In genomic region chr18:66506178-66506577, GRCh38 we compare ENCODE assay signal across 23 cellular contexts.
DNase-seq lines count a peak whose midpoint lies in the region; ATAC-seq, FAIRE-seq and TF ChIP-seq lines count a peak whose summit lies in the region.
"Had no signal": no experiment of that assay in that cellular context is flagged by ENCODE, and none has a peak within 500 bp of the region (broad histone marks: within the 10 kb centered on the region; RNA-seq: fewer than 3 reads in every experiment).

No MANE protein-coding gene starts in this region.

- POLR2A ChIA-PET in A549 (lab: Yijun Ruan, JAX), result no interaction called here

- no peak for TF ChIP-seq POLR2A in A549 (IDR thresholded peaks at IDR 0.05; ENCODE audit: low read length)

- no TSS peak for BruUV-seq in Calu3 (replicated peaks; lab: Mats Ljungman, UMichigan)

- CTCF ChIA-PET in A549 (lab: Yijun Ruan, JAX) (no interaction called here), Calu3 (lab: Charles Lee) (no interaction called here)

- no peaks in the 10 kb centered on the region for H3K36me3 Mint-ChIP-seq in Calu3 (ENCODE audit: insufficient read depth, unreplicated experiment)
- H3K36me3 Mint-ChIP-seq: CD8-positive, alpha-beta T cell had no signal

- no peaks in the 10 kb centered on the region for H3K9me3 ChIP-seq in A549
- H3K9me3 ChIP-seq: BLaER1 treated with 17β-estradiol and CSF1 and Interleukin-3, amounts not matched to agents 10 nM and 100 nM; Caco-2 had no signal

- no peak overlapping the region for H3K4me2 ChIP-seq in A549
- H3K4me2 ChIP-seq: BLaER1 treated with 17β-estradiol and CSF1 and Interleukin-3, amounts not matched to agents 10 nM and 100 nM had no signal

- H3K4me1 ChIP-seq in A549, result peaks cover 21% of the 10 kb centered on the region; the same call in 2 of the 3 replicates
- H3K4me1 ChIP-seq: Caco-2 had no signal

- H3K4me3 ChIP-seq in A549, result no peak overlapping the region
- H3K4me3 ChIP-seq: BLaER1 treated with 17β-estradiol and CSF1 and Interleukin-3, amounts not matched to agents 10 nM and 100 nM; GM12878 had no signal

- FAIRE-seq in A549 (lab: Jason Lieb, UNC) (no peak), frontal cortex (lab: Jason Lieb, UNC) (peak; percentile 19)
- FAIRE-seq: GM12878, GM12892, GM18507 had no signal

- H3K9me3 Mint-ChIP-seq in Calu3 (ENCODE audit: low read depth, unreplicated experiment), result peaks cover 10% of the 10 kb centered on the region
- H3K9me3 Mint-ChIP-seq: CD4-positive, alpha-beta T cell had no signal

- WGBS in A549 (ENCODE audit: missing lambda C conversion rate), result 41% methylated on average over 1 of the region's 1 CpG

- TF ChIP-seq CTCF in A549 (IDR thresholded peaks at IDR 0.05) (no peak), Calu3 (IDR thresholded peaks at IDR 0.05; ENCODE audit: unreplicated experiment) (no peak)

- no peak overlapping the region for H3K27ac ChIP-seq in A549
- H3K27ac ChIP-seq: BLaER1 treated with 17β-estradiol and CSF1 and Interleukin-3, amounts not matched to agents 10 nM and 100 nM; C4-2B had no signal

- ATAC-seq in A549, result no peak
- ATAC-seq: CD8-positive, alpha-beta T cell; GM12878 had no signal

- no peak for TF ChIP-seq EP300 in A549 (IDR thresholded peaks at IDR 0.05)

- H3K4me1 Mint-ChIP-seq in Calu3 (ENCODE audit: low read depth, unreplicated experiment), result peaks cover 45% of the 10 kb centered on the region
- H3K4me1 Mint-ChIP-seq: B cell had no signal

- no peak for DNase-seq in A549 (ENCODE audit: low read depth in 1 of 2, low spot score in 1 of 2)
- no peak for DNase-seq in Calu3
- DNase-seq in frontal cortex (ENCODE audit: low spot score in 2 of 2), result no peak
- DNase-seq in NCI-H2171 (lab: John Stamatoyannopoulos, UW), result no peak
- DNase-seq in NCI-H146 treated with DMSO at 0.1 percent for 48 hours (lab: John Stamatoyannopoulos, UW; ENCODE audit: unreplicated experiment), result no peak
- DNase-seq: 8988T; AML-193; Caco-2; CD4-positive, alpha-beta T cell; CD8-positive, alpha-beta T cell; DMS 273 treated with DMSO at 0.1 percent for 48 hours; DMS153; DMS53; DMS79; DND-41; EL; GDM1 had no signal

- intact Hi-C loops in Calu3 (cut with micrococcal nuclease; ENCODE audit: unreplicated experiment), result no loop called here

- H3K4me3 Mint-ChIP-seq in Calu3 (ENCODE audit: low read depth, unreplicated experiment), result no peak overlapping the region
- H3K4me3 Mint-ChIP-seq: B cell; CD4-positive, alpha-beta T cell; CD8-positive, alpha-beta T cell had no signal

- no peak for TF ChIP-seq RAD21 in A549 (conservative IDR thresholded peaks at IDR 0.05 in 1 of 2, IDR thresholded peaks at IDR 0.05 in 1 of 2)

- peak overlapping the region; percentile 19 for H3K27ac Mint-ChIP-seq in Calu3 (ENCODE audit: unreplicated experiment)
- H3K27ac Mint-ChIP-seq: B cell; CD4-positive, alpha-beta T cell; CD8-positive, alpha-beta T cell had no signal

- no peaks in the 10 kb centered on the region for H3K27me3 Mint-ChIP-seq in Calu3 (ENCODE audit: unreplicated experiment)
- H3K27me3 Mint-ChIP-seq: B cell; CD4-positive, alpha-beta T cell had no signal

TF ChIP-seq in A549, 52 proteins besides CTCF, POLR2A, EP300 and RAD21:
- TF ChIP-seq SMC3 (IDR thresholded peaks at IDR 0.05), result no peak
- peak; percentile 41 for TF ChIP-seq MAFK (IDR thresholded peaks at IDR 0.05; ENCODE audit: partially characterized antibody)
TF ChIP-seq in A549: peak in this region for 1.
